Comparison of ENCODE assay signal across 8 cellular contexts in genomic region chr12:98516184-98516873, GRCh38. TPM values are rescaled to one million over a fixed set of nuclear protein-coding genes. Genes with fewer than 3 reads are reported as not detected.
DNase-seq lines count a peak whose midpoint lies in the region; ATAC-seq and TF ChIP-seq lines count a peak whose summit lies in the region.

No MANE protein-coding gene starts in this region.

- H3K27me3 ChIP-seq in heart left ventricle: no peaks in the 10 kb centered on the region

- no peaks in the 10 kb centered on the region for H3K36me3 ChIP-seq in heart left ventricle

- H3K4me3 ChIP-seq in GM12865 (ENCODE audit: low read depth, low read length) (peak overlapping the region; percentile 99), heart left ventricle (peak overlapping the region; percentile 65 to 99 (median 96))

- intact Hi-C loops in heart left ventricle (cut with DNase I) (loop anchor here in 7 of 10 donors (2.0 to 5.0 kb wide), 5 partner anchors 14 to 94 kb away; partner anchors contain the start of gene SLC25A3 (in 1 of the 7)), posterior vena cava (cut with DNase I) (loop anchor here in 1 of 2 donors (10.0 kb wide), 1 partner anchor 92 kb away; no protein-coding TSS in a partner anchor)

- no peak for TF ChIP-seq POLR2A in heart left ventricle (IDR thresholded peaks at IDR 0.05)

- peaks cover 0 to 52% (median 23%) of the 10 kb centered on the region in 12 donors for H3K4me1 ChIP-seq in heart left ventricle

- peak overlapping the region; percentile 89 to 98 (median 94) for H3K27ac ChIP-seq in heart left ventricle

- TF ChIP-seq CTCF in GM12865 (IDR thresholded peaks at IDR 0.05; ENCODE audit: insufficient read depth, low read depth, low read length, missing control alignments) (peak; percentile 59), heart left ventricle (IDR thresholded peaks at IDR 0.05) (peak; percentile 55 to 90 (median 76))

- DNase-seq in GM12865 (ENCODE audit: low read depth) (peak; percentile 97), NCI-H1105 treated with DMSO at 0.1 percent for 48 hours (lab: John Stamatoyannopoulos, UW) (peak; percentile 95), SKM-1 treated with dmso at 0.1 percent for 144 hours (lab: John Stamatoyannopoulos, UW; ENCODE audit: unreplicated experiment) (peak; percentile 87), heart left ventricle (peak; percentile 60 to 80 (median 76)), posterior vena cava (ENCODE audit: low spot score) (peak; percentile 84), ureter (ENCODE audit: low spot score) (peak; percentile 73)
- DNase-seq in activated naive CD8-positive, alpha-beta T cell treated with anti-CD3 and anti-CD28 coated beads, Interleukin-2, amount 50 U/mL, for 16 hours (ENCODE audit: low read depth, low spot score): peak; percentile 66

- 0 to 1% (median 1%) methylated on average over 13 to 52 of the region's 52 CpGs for WGBS in heart left ventricle, 4 donors

- ATAC-seq in HG02678 (IDR thresholded peaks at IDR 0.05; ENCODE audit: unreplicated experiment): peak; percentile 52
- peak; percentile 36 to 66 (median 42) for ATAC-seq in heart left ventricle

- no peaks in the 10 kb centered on the region for H3K9me3 ChIP-seq in heart left ventricle

RNA-seq across cellular contexts. Expression of gene TMPO, which starts 0.9 kb away (rescaled TPM):
- 10 to 100 TPM; 11.2 to 30.5 (median 19.4) TPM for total RNA-seq in heart left ventricle
- 10 to 100 TPM; 11.4 to 16.5 TPM for polyA plus RNA-seq in heart left ventricle
- total RNA-seq in posterior vena cava: 10 to 100 TPM; 25.8 to 28.0 TPM
- total RNA-seq in ureter: 42.0 TPM

Comparison
In these comparisons a context has a peak if more than half of its experiments do, and no peak if none do; other contexts are left out.
1. Peak in every context shown above with its lines: DNase-seq, ATAC-seq, H3K4me3 ChIP-seq and H3K27ac ChIP-seq.